Comparison of ENCODE assay signal across 1 cellular context in genomic region chr7:12570529-12571461, GRCh38.
TF ChIP-seq lines count a peak whose summit lies in the region.

TSS of gene SCIN (plus strand) at chr7:12570720. CDS start at chr7:12570787, 67 bp downstream.

TF ChIP-seq in HepG2, 621 proteins besides CTCF, POLR2A, EP300 and RAD21:
- TF ChIP-seq PRDM4 (CRISPR knock-in tag; IDR thresholded peaks at IDR 0.05; ENCODE audit: borderline replicate concordance) (no peak), ZNF33B (CRISPR knock-in tag; IDR thresholded peaks at IDR 0.05) (no peak)
